ENCODE assay signal across 11 cellular contexts in genomic region chr12:130911933-130912332, GRCh38. TPM values are rescaled to one million over a fixed set of nuclear protein-coding genes. Genes with fewer than 3 reads are reported as not detected.
"Had no signal": no experiment of that assay in that cellular context is flagged by ENCODE, and none has a peak within 500 bp of the region (broad histone marks: within the 10 kb centered on the region; RNA-seq: fewer than 3 reads in every experiment).

No MANE protein-coding gene starts in this region.

- FAIRE-seq: H1, H54 had no signal

- H3K4me1 ChIP-seq: HAP-1 had no signal

- H3K4me3 Mint-ChIP-seq: GM23338, H9, HFFc6 had no signal

- H3K27ac Mint-ChIP-seq: GM23338, H9, HFFc6 had no signal

- H3K36me3 ChIP-seq: HAP-1 had no signal

- H3K4me2 ChIP-seq: GM23338 had no signal

- H3K9ac ChIP-seq: GM23248 had no signal

- H2AFZ ChIP-seq: GM23248, GM23338 had no signal

- H3K4me3 ChIP-seq: GM23248, GM23338, HAP-1 had no signal

- H3K9me3 Mint-ChIP-seq: HFFc6 had no signal

- ATAC-seq: GM23338, HCT116 had no signal

- H3K27ac ChIP-seq: GM23248 had no signal

- DNase-seq: GM23248, GOT3, H7, H9, HCEC 1CT, HFFc6 had no signal

- H3K9me3 ChIP-seq: HAP-1 had no signal

RNA-seq across cellular contexts. Expression of gene ADGRD1, which starts 41.8 kb away (rescaled TPM):
- total RNA-seq: HFFc6 had no signal
- polyA plus RNA-seq: GM23338 had no signal
